Comparison of ENCODE assay signal across 13 cellular contexts in genomic region chr20:59217162-59217561, GRCh38. TPM values are rescaled to one million over a fixed set of nuclear protein-coding genes. Genes with fewer than 3 reads are reported as not detected.
A peak's percentile ranks its signal among the peaks of the same experiment; 100 is the strongest.
DNase-seq lines count a peak whose midpoint lies in the region; ATAC-seq and TF ChIP-seq lines count a peak whose summit lies in the region.
"Had no signal": no experiment of that assay in that cellular context is flagged by ENCODE, and none has a peak within 500 bp of the region (broad histone marks: within the 10 kb centered on the region; RNA-seq: fewer than 3 reads in every experiment).

No MANE protein-coding gene starts in this region.

- H3K9me3 ChIP-seq in right atrium auricular region (no peaks in the 10 kb centered on the region), WERI-Rb-1 (ENCODE audit: severe bottlenecking) (peaks cover 5% of the 10 kb centered on the region)
- H3K9me3 ChIP-seq in CD4-positive, alpha-beta memory T cell (ENCODE audit: control insufficient read depth in 1 of 2, low read length in 2 of 2): no peaks in the 10 kb centered on the region

- peaks cover 50 to 72% of the 10 kb centered on the region in 2 donors for H3K36me3 Mint-ChIP-seq in CD4-positive, alpha-beta memory T cell
- H3K36me3 Mint-ChIP-seq in stimulated activated effector memory CD8-positive, alpha-beta T cell treated with anti-CD3 and anti-CD28 coated beads, Interleukin-12 subunit alpha, Interleukin-12 subunit beta, amount 100 ng/mL, for 72 hours: peaks cover 34% of the 10 kb centered on the region
- H3K36me3 Mint-ChIP-seq: CD14-positive monocyte had no signal

- H3K4me3 ChIP-seq in right atrium auricular region (no peak overlapping the region), WERI-Rb-1 (ENCODE audit: low read depth, low read length) (no peak overlapping the region)
- no peak overlapping the region for H3K4me3 ChIP-seq in CD4-positive, alpha-beta memory T cell (ENCODE audit: low read length in 2 of 2)
- H3K4me3 ChIP-seq: GM23338 had no signal

- no peaks in the 10 kb centered on the region for H3K9me3 Mint-ChIP-seq in CD4-positive, alpha-beta memory T cell
- H3K9me3 Mint-ChIP-seq in stimulated activated effector memory CD8-positive, alpha-beta T cell treated with anti-CD3 and anti-CD28 coated beads, Interleukin-12 subunit alpha, Interleukin-12 subunit beta, amount 100 ng/mL, for 72 hours: no peaks in the 10 kb centered on the region
- H3K9me3 Mint-ChIP-seq: GM23338 had no signal

- CTCF ChIA-PET in CD4-positive, alpha-beta memory T cell (lab: Charles Lee; ENCODE audit: partially characterized antibody): interaction anchor here (0.6 kb wide), 1 partner anchor 10 kb away, joined by 3 read pairs; no protein-coding TSS in a partner anchor

- no peak for DNase-seq in left ventricle myocardium superior
- DNase-seq in right atrium auricular region (ENCODE audit: low spot score): no peak
- no peak for DNase-seq in CD4-positive, alpha-beta memory T cell
- DNase-seq in WERI-Rb-1: no peak
- DNase-seq in stimulated activated effector memory CD8-positive, alpha-beta T cell treated with anti-CD3 and anti-CD28 coated beads, Interleukin-12 subunit alpha, Interleukin-12 subunit beta, amount 100 ng/mL, for 72 hours (ENCODE audit: low spot score in 2 of 2): no peak
- no peak for DNase-seq in NCI-H2081 (lab: John Stamatoyannopoulos, UW)
- DNase-seq: DMS53, H7, IMR-90 had no signal

- peaks cover 9 to 23% (median 19%) of the 10 kb centered on the region in 4 donors for H3K4me1 Mint-ChIP-seq in CD4-positive, alpha-beta memory T cell
- H3K4me1 Mint-ChIP-seq in stimulated activated effector memory CD8-positive, alpha-beta T cell treated with anti-CD3 and anti-CD28 coated beads, Interleukin-12 subunit alpha, Interleukin-12 subunit beta, amount 100 ng/mL, for 72 hours: peaks cover 17% of the 10 kb centered on the region

- TF ChIP-seq CTCF in right atrium auricular region (IDR thresholded peaks at IDR 0.05) (no peak), WERI-Rb-1 (IDR thresholded peaks at IDR 0.05; ENCODE audit: low read depth, low read length) (no peak)

- peak overlapping the region in 4 of 7 donors; percentile 50 to 85 (median 72) for H3K27ac Mint-ChIP-seq in CD4-positive, alpha-beta memory T cell
- H3K27ac Mint-ChIP-seq in stimulated activated effector memory CD8-positive, alpha-beta T cell treated with anti-CD3 and anti-CD28 coated beads, Interleukin-12 subunit alpha, Interleukin-12 subunit beta, amount 100 ng/mL, for 72 hours: peak overlapping the region; percentile 10
- H3K27ac Mint-ChIP-seq: GM23338 had no signal

- H3K27me3 Mint-ChIP-seq in CD4-positive, alpha-beta memory T cell: no peaks in the 10 kb centered on the region

- H3K27me3 ChIP-seq in right atrium auricular region: no peaks in the 10 kb centered on the region
- H3K27me3 ChIP-seq in CD4-positive, alpha-beta memory T cell (ENCODE audit: insufficient read depth, low read length): no peaks in the 10 kb centered on the region
- H3K27me3 ChIP-seq in WERI-Rb-1 (ENCODE audit: insufficient read depth, low read depth, severe bottlenecking): no peaks in the 10 kb centered on the region

- no peak overlapping the region for H3K4me3 Mint-ChIP-seq in CD4-positive, alpha-beta memory T cell
- no peak overlapping the region for H3K4me3 Mint-ChIP-seq in stimulated activated effector memory CD8-positive, alpha-beta T cell treated with anti-CD3 and anti-CD28 coated beads, Interleukin-12 subunit alpha, Interleukin-12 subunit beta, amount 100 ng/mL, for 72 hours
- H3K4me3 Mint-ChIP-seq: CD14-positive monocyte, GM23338 had no signal

- POLR2A ChIA-PET in CD4-positive, alpha-beta memory T cell (lab: Charles Lee; ENCODE audit: partially characterized antibody): no interaction called here

- H3K27ac ChIP-seq in right atrium auricular region (no peak overlapping the region), WERI-Rb-1 (0 out of 2 replicates have a peak overlapping the region, but pooled peaks have one; percentile 12)
- H3K27ac ChIP-seq in CD4-positive, alpha-beta memory T cell (ENCODE audit: low read depth, low read length): no peak overlapping the region

- ATAC-seq in left ventricle myocardium superior (peak; percentile 54), GM18502 (IDR thresholded peaks at IDR 0.05; ENCODE audit: poor library complexity, unreplicated experiment) (no peak)
- no peak for ATAC-seq in stimulated activated effector memory CD8-positive, alpha-beta T cell treated with anti-CD3 and anti-CD28 coated beads, Interleukin-12 subunit alpha, Interleukin-12 subunit beta, amount 100 ng/mL, for 72 hours
- ATAC-seq: GM23338 had no signal

- intact Hi-C loops in left ventricle myocardium superior (cut with micrococcal nuclease): loop anchor here (5.0 kb wide), 1 partner anchor 125 kb away; no protein-coding TSS in a partner anchor
- intact Hi-C loops in CD4-positive, alpha-beta memory T cell (cut with micrococcal nuclease): no loop called here

- H3K36me3 ChIP-seq in right atrium auricular region (no peaks in the 10 kb centered on the region), WERI-Rb-1 (no peaks in the 10 kb centered on the region)
- peaks cover 51% of the 10 kb centered on the region for H3K36me3 ChIP-seq in CD4-positive, alpha-beta memory T cell (ENCODE audit: insufficient read depth, low read length)

- peaks cover 0 to 13% of the 10 kb centered on the region in 2 donors for H3K4me1 ChIP-seq in right atrium auricular region
- H3K4me1 ChIP-seq in CD4-positive, alpha-beta memory T cell (ENCODE audit: insufficient read depth, low read length): peaks cover 11% of the 10 kb centered on the region

RNA-seq across cellular contexts. Expression of gene ZNF831, which starts 53.5 kb away (rescaled TPM):
- total RNA-seq in left ventricle myocardium superior: 0.17 TPM
- total RNA-seq in right atrium auricular region: under 1 TPM; 0.19 to 0.47 TPM
- total RNA-seq in CD4-positive, alpha-beta memory T cell: 10 to 100 TPM; 46.8 to 49.0 TPM
- 10 to 100 TPM in 1 of 2 donors, 1 to 10 TPM in 1; 7.8 to 12.1 TPM for polyA plus RNA-seq in CD4-positive, alpha-beta memory T cell
- total RNA-seq: GM23338, H7, IMR-90 had no signal
- polyA plus RNA-seq: BJ, GM23338, IMR-90 had no signal

Comparison
In these comparisons a context has a peak if more than half of its experiments do, and no peak if none do; other contexts are left out.
1. RNA of gene ZNF831, which starts 53.5 kb away (total RNA-seq): 46.8 to 49.0 TPM in CD4-positive, alpha-beta memory T cell; 0.19 to 0.47 TPM in right atrium auricular region and 0.17 TPM in left ventricle myocardium superior (single experiment); every median in the first group is over 10 times any median in the second.